ENCODE assay signal across 9 cellular contexts in genomic region chr1:20430355-20431290, GRCh38. TPM values are rescaled to one million over a fixed set of nuclear protein-coding genes. Genes with fewer than 3 reads are reported as not detected.
A peak's percentile ranks its signal among the peaks of the same experiment; 100 is the strongest.
DNase-seq lines count a peak whose midpoint lies in the region; ATAC-seq and TF ChIP-seq lines count a peak whose summit lies in the region.
"Had no signal": no experiment of that assay in that cellular context is flagged by ENCODE, and none has a peak within 500 bp of the region (broad histone marks: within the 10 kb centered on the region; RNA-seq: fewer than 3 reads in every experiment).

No MANE protein-coding gene starts in this region.

- H4K20me1 ChIP-seq in OCI-LY7 (ENCODE audit: insufficient read depth, low read length): no peaks in the 10 kb centered on the region

- TF ChIP-seq POLR2A in GM18505 (IDR thresholded peaks at IDR 0.05; ENCODE audit: borderline replicate concordance, extremely low read depth, insufficient read depth, insufficient read length): no peak

- no peaks in the 10 kb centered on the region for H3K36me3 Mint-ChIP-seq in activated naive CD8-positive, alpha-beta T cell treated with anti-CD3 and anti-CD28 coated beads for 36 hours
- H3K36me3 Mint-ChIP-seq: activated naive CD4-positive, alpha-beta T cell treated with anti-CD3 and anti-CD28 coated beads, Interleukin-2, amount 50 U/mL, for 24 hours had no signal

- no peaks in the 10 kb centered on the region for H3K9me2 ChIP-seq in OCI-LY7 (ENCODE audit: insufficient read depth, low read length)

- H3K9me3 Mint-ChIP-seq in activated naive CD8-positive, alpha-beta T cell treated with anti-CD3 and anti-CD28 coated beads for 36 hours: no peaks in the 10 kb centered on the region
- H3K9me3 Mint-ChIP-seq: activated naive CD4-positive, alpha-beta T cell treated with anti-CD3 and anti-CD28 coated beads, Interleukin-2, amount 50 U/mL, for 24 hours had no signal

- H3K4me3 Mint-ChIP-seq in activated naive CD8-positive, alpha-beta T cell treated with anti-CD3 and anti-CD28 coated beads for 36 hours: no peak overlapping the region
- H3K4me3 Mint-ChIP-seq: activated naive CD4-positive, alpha-beta T cell treated with anti-CD3 and anti-CD28 coated beads, Interleukin-2, amount 50 U/mL, for 24 hours had no signal

- peak; percentile 98 for TF ChIP-seq CTCF in OCI-LY7 (conservative IDR thresholded peaks at IDR 0.05; ENCODE audit: low read length)

- peaks cover 48% of the 10 kb centered on the region for H3K4me1 ChIP-seq in OCI-LY7 (ENCODE audit: insufficient read depth, low read length, poor library complexity, severe bottlenecking)

- no peak overlapping the region for H3K4me3 ChIP-seq in OCI-LY7 (ENCODE audit: low read depth, low read length, poor library complexity, severe bottlenecking)

- POLR2A ChIA-PET in OCI-LY7 (lab: Charles Lee): interaction anchor here (0.7 to 2.0 kb wide), 2 partner anchors 43 to 70 kb away, joined by 3 to 6 read pairs; no protein-coding TSS in a partner anchor

- intact Hi-C loops in OCI-LY7 (cut with micrococcal nuclease; ENCODE audit: unreplicated experiment): loop anchor here (1.0 to 5.0 kb wide), 7 partner anchors 24 to 217 kb away; no protein-coding TSS in a partner anchor

- peaks cover 5% of the 10 kb centered on the region; the same call in 1 of the 2 replicates for H3K9me3 ChIP-seq in OCI-LY7 (ENCODE audit: low read length)

- ATAC-seq in GM18873 (IDR thresholded peaks at IDR 0.05; ENCODE audit: low FRiP score, unreplicated experiment): no peak
- no peak for ATAC-seq in GM18505 (IDR thresholded peaks at IDR 0.05; ENCODE audit: unreplicated experiment)

- no peak overlapping the region for H3K27ac Mint-ChIP-seq in activated naive CD8-positive, alpha-beta T cell treated with anti-CD3 and anti-CD28 coated beads for 36 hours
- H3K27ac Mint-ChIP-seq: activated naive CD4-positive, alpha-beta T cell treated with anti-CD3 and anti-CD28 coated beads, Interleukin-2, amount 50 U/mL, for 24 hours had no signal

- peak overlapping the region; percentile 22; the same call in 1 of the 2 replicates for H3K4me2 ChIP-seq in OCI-LY7 (ENCODE audit: low read length)

- peak overlapping the region; percentile 32; the same call in 1 of the 2 replicates for H2AFZ ChIP-seq in OCI-LY7 (ENCODE audit: low read length)

- H3K4me1 Mint-ChIP-seq in activated naive CD8-positive, alpha-beta T cell treated with anti-CD3 and anti-CD28 coated beads for 36 hours: peaks cover 10% of the 10 kb centered on the region

- BruUV-seq in OCI-LY7 (replicated peaks; lab: Mats Ljungman, UMichigan): no TSS peak

- H3K36me3 ChIP-seq in OCI-LY7 (ENCODE audit: insufficient read depth, low read length): no peaks in the 10 kb centered on the region

- DNase-seq in NCI-H446 (lab: John Stamatoyannopoulos, UW) (peak; percentile 18 to 30), NCI-H446 treated with DMSO at 0.1 percent for 48 hours (lab: John Stamatoyannopoulos, UW) (no peak), OCI-LY7 (ENCODE audit: low spot score) (peak; percentile 75), iPS-NIHi7 (ENCODE audit: extremely low spot score) (peak; percentile 92)
- peak; percentile 38 for DNase-seq in activated naive CD8-positive, alpha-beta T cell treated with anti-CD3 and anti-CD28 coated beads for 36 hours
- DNase-seq in stimulated activated CD4-positive, alpha-beta T cell treated with anti-CD3 and anti-CD28 coated beads, Interleukin-4, amount 100 ng/mL, for 4 hours: peak; percentile 10 to 46

- CTCF ChIA-PET in OCI-LY7 (lab: Charles Lee; ENCODE audit: unreplicated experiment): interaction anchor here (0.7 to 1.5 kb wide), 3 partner anchors 17 to 69 kb away, joined by 3 to 9 read pairs (median 3); no protein-coding TSS in a partner anchor

- no peaks in the 10 kb centered on the region for H3K79me2 ChIP-seq in OCI-LY7 (ENCODE audit: insufficient read depth, low read depth, low read length)

- peaks cover 73% of the 10 kb centered on the region for H3K27me3 Mint-ChIP-seq in activated naive CD8-positive, alpha-beta T cell treated with anti-CD3 and anti-CD28 coated beads for 36 hours

- H3K27ac ChIP-seq in OCI-LY7 (ENCODE audit: low read depth, low read length, poor library complexity, severe bottlenecking): no peak overlapping the region

RNA-seq across cellular contexts. Expression of gene CAMK2N1, which starts 55.4 kb away (rescaled TPM):
- not detected in 2 replicates for total RNA-seq in OCI-LY7 (2014; rRNA removed; shearing (Covaris generic))
- total RNA-seq in OCI-LY7 (2022): not detected in 2 replicates
- total RNA-seq in activated naive CD8-positive, alpha-beta T cell treated with anti-CD3 and anti-CD28 coated beads for 36 hours: under 1 TPM; 0.25 to 0.52 TPM
